ENCODE assay signal across 19 cellular contexts in the genomic region with DNA sequence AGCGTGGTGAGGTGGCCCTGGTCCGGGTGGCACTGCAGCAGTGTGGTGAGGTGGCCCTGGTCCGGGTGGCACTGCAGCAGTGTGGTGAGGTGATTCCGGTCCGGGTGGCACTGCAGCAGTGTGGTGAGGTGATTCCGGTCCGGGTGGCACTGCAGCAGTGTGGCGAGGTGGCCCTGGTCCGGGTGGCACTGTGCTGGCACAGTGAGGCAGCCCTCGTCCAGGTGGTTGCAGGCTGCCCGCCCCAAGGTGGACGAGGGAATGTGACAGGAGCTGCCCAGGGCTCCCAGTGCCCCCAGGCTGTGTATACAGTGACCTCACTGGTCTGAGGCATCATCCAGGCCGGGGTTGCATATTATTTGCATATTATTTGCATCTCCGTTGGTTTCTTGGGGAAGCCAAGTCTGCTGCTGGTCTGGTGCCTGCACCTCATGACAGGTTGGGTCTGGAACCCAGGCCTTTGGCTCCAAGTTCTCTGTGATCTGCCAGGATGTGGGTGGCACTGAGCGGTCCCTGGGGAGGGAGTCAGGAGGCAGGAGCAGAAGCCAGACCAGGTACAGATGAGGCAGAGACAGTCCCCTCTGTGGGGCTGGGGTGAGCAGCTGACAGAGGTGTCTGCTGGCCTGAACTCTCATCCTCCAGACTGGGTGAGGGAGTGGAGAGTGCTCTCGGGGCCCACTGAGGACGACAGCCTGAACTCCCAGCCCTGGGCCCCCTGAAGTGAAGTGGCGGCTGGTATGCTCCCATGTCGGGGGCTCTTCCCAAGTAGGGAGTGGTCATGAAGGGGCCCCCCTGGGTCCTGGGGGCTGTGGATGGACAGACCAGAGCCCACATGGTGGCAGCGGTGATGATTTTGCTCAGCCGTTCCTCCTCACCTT.
DNase-seq lines count a peak whose midpoint lies in the region; ATAC-seq and TF ChIP-seq lines count a peak whose summit lies in the region.
"Had no signal": no experiment of that assay in that cellular context is flagged by ENCODE, and none has a peak within 500 bp of the region (broad histone marks: within the 10 kb centered on the region; RNA-seq: fewer than 3 reads in every experiment).

No MANE protein-coding gene starts in this region.

- H3K4me1 Mint-ChIP-seq in natural killer cell treated with Interleukin-12 subunit alpha and Interleukin-12 subunit beta and Interleukin-15 and Interleukin-18, amount 100 ng/mL, for 72 hours (ENCODE audit: low read depth in 2 of 2) = no peaks in the 10 kb centered on the region
- H3K4me1 Mint-ChIP-seq: CD8-positive, alpha-beta memory T cell had no signal

- H3K36me3 ChIP-seq in heart right ventricle (no peaks in the 10 kb centered on the region), lower lobe of right lung (no peaks in the 10 kb centered on the region), upper lobe of right lung (no peaks in the 10 kb centered on the region)

- no peak overlapping the region for H3K4me3 Mint-ChIP-seq in natural killer cell treated with Interleukin-12 subunit alpha and Interleukin-12 subunit beta and Interleukin-15 and Interleukin-18, amount 100 ng/mL, for 72 hours
- H3K4me3 Mint-ChIP-seq: CD8-positive, alpha-beta memory T cell; GM23338 had no signal

- no peaks in the 10 kb centered on the region for H3K9me3 Mint-ChIP-seq in natural killer cell treated with Interleukin-12 subunit alpha and Interleukin-12 subunit beta and Interleukin-15 and Interleukin-18, amount 100 ng/mL, for 72 hours
- H3K9me3 Mint-ChIP-seq: CD8-positive, alpha-beta memory T cell had no signal

- H3K4me1 ChIP-seq in heart right ventricle = peaks cover 0 to 6% (median 0%) of the 10 kb centered on the region in 9 donors
- no peaks in the 10 kb centered on the region for H3K4me1 ChIP-seq in lower lobe of right lung
- no peaks in the 10 kb centered on the region for H3K4me1 ChIP-seq in upper lobe of right lung

- TF ChIP-seq CTCF in heart right ventricle (IDR thresholded peaks at IDR 0.05) (no peak), lower lobe of right lung (IDR thresholded peaks at IDR 0.05) (no peak), upper lobe of right lung (IDR thresholded peaks at IDR 0.05) (no peak)

- peak; percentile 46 for DNase-seq in Right ventricle myocardium inferior (ENCODE audit: missing footprints)
- DNase-seq in heart right ventricle = no peak
- peak; percentile 89 for DNase-seq in NCI-H526 treated with DMSO at 0.1 percent for 48 hours (lab: John Stamatoyannopoulos, UW)
- peak; percentile 36 for DNase-seq in lower lobe of right lung
- peak; percentile 46 for DNase-seq in upper lobe of right lung
- no peak for DNase-seq in natural killer cell treated with Interleukin-12 subunit alpha and Interleukin-12 subunit beta and Interleukin-15 and Interleukin-18, amount 100 ng/mL, for 72 hours (ENCODE audit: low spot score)
- DNase-seq in hippocampal formation (lab: John Stamatoyannopoulos, UW) = no peak
- DNase-seq: 8988T, DMS79 treated with DMSO at 0.1 percent for 48 hours, NCI-H1436, NCI-H2029, NCI-H2171, NCI-H446 treated with DMSO at 0.1 percent for 48 hours, NCI-H774, PC-3 had no signal

- ATAC-seq in Right ventricle myocardium inferior = no peak
- no peak for ATAC-seq in heart right ventricle
- ATAC-seq in lower lobe of right lung = no peak
- ATAC-seq in upper lobe of right lung = no peak
- no peak for ATAC-seq in natural killer cell treated with Interleukin-12 subunit alpha and Interleukin-12 subunit beta and Interleukin-15 and Interleukin-18, amount 100 ng/mL, for 72 hours
- no peak for ATAC-seq in HG02588 (IDR thresholded peaks at IDR 0.05; ENCODE audit: unreplicated experiment)
- ATAC-seq: PC-3 had no signal

- no peaks in the 10 kb centered on the region for H3K36me3 Mint-ChIP-seq in natural killer cell treated with Interleukin-12 subunit alpha and Interleukin-12 subunit beta and Interleukin-15 and Interleukin-18, amount 100 ng/mL, for 72 hours
- H3K36me3 Mint-ChIP-seq: CD8-positive, alpha-beta memory T cell had no signal

- H3K27me3 ChIP-seq in heart right ventricle = peaks cover 0 to 37% (median 19%) of the 10 kb centered on the region in 7 donors
- peaks cover 8% of the 10 kb centered on the region for H3K27me3 ChIP-seq in lower lobe of right lung (ENCODE audit: low read depth)
- no peaks in the 10 kb centered on the region for H3K27me3 ChIP-seq in upper lobe of right lung

- H3K27ac ChIP-seq in heart right ventricle (no peak overlapping the region), lower lobe of right lung (no peak overlapping the region), upper lobe of right lung (no peak overlapping the region)
- H3K27ac ChIP-seq: RWPE1 had no signal

- H3K27ac Mint-ChIP-seq in natural killer cell treated with Interleukin-12 subunit alpha and Interleukin-12 subunit beta and Interleukin-15 and Interleukin-18, amount 100 ng/mL, for 72 hours = no peak overlapping the region
- H3K27ac Mint-ChIP-seq: CD8-positive, alpha-beta memory T cell; GM23338 had no signal

- H3K9me3 ChIP-seq in heart right ventricle (no peaks in the 10 kb centered on the region), lower lobe of right lung (no peaks in the 10 kb centered on the region), upper lobe of right lung (no peaks in the 10 kb centered on the region)

- 87 to 89% methylated on average over 16 to 21 of the region's 21 CpGs for WGBS in heart right ventricle, 2 donors

- no peak overlapping the region for H3K4me3 ChIP-seq in heart right ventricle
- H3K4me3 ChIP-seq in lower lobe of right lung = no peak overlapping the region
- H3K4me3 ChIP-seq in upper lobe of right lung = no peak overlapping the region
- H3K4me3 ChIP-seq: GM23338 had no signal

- H3K27me3 Mint-ChIP-seq in natural killer cell treated with Interleukin-12 subunit alpha and Interleukin-12 subunit beta and Interleukin-15 and Interleukin-18, amount 100 ng/mL, for 72 hours = peaks cover 0 to 4% of the 10 kb centered on the region in 2 donors

- intact Hi-C loops in Right ventricle myocardium inferior (cut with DNase I) = no loop called here
- intact Hi-C loops in heart right ventricle (cut with DNase I) = no loop called here
- intact Hi-C loops in lower lobe of right lung (cut with DNase I) = no loop called here
- intact Hi-C loops in upper lobe of right lung (cut with DNase I) = no loop called here

Comparison
In these comparisons a context has a peak if more than half of its experiments do, and no peak if none do; other contexts are left out.
1. DNase-seq: peak in Right ventricle myocardium inferior (single experiment), NCI-H526 treated with DMSO at 0.1 percent for 48 hours (single experiment), lower lobe of right lung (single experiment) and upper lobe of right lung (single experiment); none in heart right ventricle (0 of 2), natural killer cell treated with Interleukin-12 subunit alpha and Interleukin-12 subunit beta and Interleukin-15 and Interleukin-18, amount 100 ng/mL, for 72 hours (single experiment) and hippocampal formation (0 of 2).